Comparison of ENCODE assay signal across 19 cellular contexts in genomic region chr9:71663216-71663615, GRCh38.
DNase-seq lines count a peak whose midpoint lies in the region; ATAC-seq and TF ChIP-seq lines count a peak whose summit lies in the region.
"Had no signal": no experiment of that assay in that cellular context is flagged by ENCODE, and none has a peak within 500 bp of the region (broad histone marks: within the 10 kb centered on the region; RNA-seq: fewer than 3 reads in every experiment).

No MANE protein-coding gene starts in this region.

- intact Hi-C loops in colonic mucosa (cut with DNase I): no loop called here

- H3K4me1 ChIP-seq in colonic mucosa: peaks cover 9% of the 10 kb centered on the region

- H3K4me3 Mint-ChIP-seq in neural crest cell: no peak overlapping the region
- H3K4me3 Mint-ChIP-seq: activated B cell treated with CpG ODN at 0.5 μM for 24 hours; activated naive CD4-positive, alpha-beta T cell treated with anti-CD3 and anti-CD28 coated beads, Interleukin-2, amount 10 ng/mL, durations not matched to agents 7 days and 5 days; natural killer cell treated with Interleukin-12 subunit alpha and Interleukin-12 subunit beta and Interleukin-15 and Interleukin-18, amount 100 ng/mL, for 72 hours had no signal

- peak; percentile 73 for DNase-seq in ELF-1 (ENCODE audit: low read depth, low spot score)
- peak; percentile 74 for DNase-seq in RPMI7951 (ENCODE audit: low read depth)
- DNase-seq in fibroblast of peridontal ligament (ENCODE audit: extremely low read depth): peak; percentile 69
- no peak for DNase-seq in neural crest cell (ENCODE audit: low read depth, low spot score)
- no peak for DNase-seq in NCI-H69 (lab: John Stamatoyannopoulos, UW)
- DNase-seq in NCI-H187 treated with DMSO at 0.1 percent for 48 hours (lab: John Stamatoyannopoulos, UW): no peak
- no peak for DNase-seq in colonic mucosa
- DNase-seq: activated B cell treated with CpG ODN at 0.5 μM for 24 hours; activated naive CD4-positive, alpha-beta T cell treated with anti-CD3 and anti-CD28 coated beads, Interleukin-2, amount 10 ng/mL, durations not matched to agents 7 days and 5 days; GF-D8; left cardiac atrium; NCI-H2029 treated with DMSO at 0.1 percent for 48 hours; NCI-H526; stimulated activated CD4-positive, alpha-beta T cell treated with anti-CD3 and anti-CD28 coated beads, Interleukin-4, amount 100 ng/mL, for 24 hours; T-helper 1 cell; transverse colon had no signal

- no peaks in the 10 kb centered on the region for H3K36me3 ChIP-seq in colonic mucosa
- H3K36me3 ChIP-seq: transverse colon had no signal

- H3K36me3 Mint-ChIP-seq in neural crest cell (ENCODE audit: low read depth): no peaks in the 10 kb centered on the region
- H3K36me3 Mint-ChIP-seq: activated naive CD4-positive, alpha-beta T cell treated with anti-CD3 and anti-CD28 coated beads, Interleukin-2, amount 10 ng/mL, durations not matched to agents 7 days and 5 days had no signal

- no peaks in the 10 kb centered on the region for H3K9me3 ChIP-seq in colonic mucosa
- H3K9me3 ChIP-seq: transverse colon had no signal

- ATAC-seq in HG02981 (IDR thresholded peaks at IDR 0.05; ENCODE audit: unreplicated experiment): no peak
- ATAC-seq: natural killer cell treated with Interleukin-12 subunit alpha and Interleukin-12 subunit beta and Interleukin-15 and Interleukin-18, amount 100 ng/mL, for 72 hours; Panc1 had no signal

- no peak overlapping the region for H3K9ac ChIP-seq in colonic mucosa (ENCODE audit: low read depth in 2 of 2, low read length in 2 of 2)

- H3K27me3 Mint-ChIP-seq in neural crest cell (ENCODE audit: low read depth): no peaks in the 10 kb centered on the region

- H3K27me3 ChIP-seq in colonic mucosa: no peaks in the 10 kb centered on the region
- H3K27me3 ChIP-seq: transverse colon had no signal

- no peak for TF ChIP-seq CTCF in neural crest cell (conservative IDR thresholded peaks at IDR 0.05)
- TF ChIP-seq CTCF in colonic mucosa (IDR thresholded peaks at IDR 0.05): no peak

- H3K27ac Mint-ChIP-seq in neural crest cell (ENCODE audit: unreplicated experiment): peak overlapping the region; percentile 41
- H3K27ac Mint-ChIP-seq: activated B cell treated with CpG ODN at 0.5 μM for 24 hours; activated naive CD4-positive, alpha-beta T cell treated with anti-CD3 and anti-CD28 coated beads, Interleukin-2, amount 10 ng/mL, durations not matched to agents 7 days and 5 days; natural killer cell treated with Interleukin-12 subunit alpha and Interleukin-12 subunit beta and Interleukin-15 and Interleukin-18, amount 100 ng/mL, for 72 hours had no signal

- H3K4me1 Mint-ChIP-seq in neural crest cell: peaks cover 5% of the 10 kb centered on the region
- H3K4me1 Mint-ChIP-seq: activated B cell treated with CpG ODN at 0.5 μM for 24 hours had no signal

- no peak overlapping the region for H3K4me3 ChIP-seq in colonic mucosa
- H3K4me3 ChIP-seq: transverse colon had no signal

- H3K27ac ChIP-seq in colonic mucosa: no peak overlapping the region
- H3K27ac ChIP-seq: transverse colon had no signal

- no peaks in the 10 kb centered on the region for H3K9me3 Mint-ChIP-seq in neural crest cell
- H3K9me3 Mint-ChIP-seq: activated naive CD4-positive, alpha-beta T cell treated with anti-CD3 and anti-CD28 coated beads, Interleukin-2, amount 10 ng/mL, durations not matched to agents 7 days and 5 days; natural killer cell treated with Interleukin-12 subunit alpha and Interleukin-12 subunit beta and Interleukin-15 and Interleukin-18, amount 100 ng/mL, for 72 hours had no signal

Comparison
In these comparisons a context has a peak if more than half of its experiments do, and no peak if none do; other contexts are left out.
1. DNase-seq: peak in ELF-1 (single experiment), RPMI7951 (single experiment) and fibroblast of peridontal ligament (single experiment); none in neural crest cell (single experiment), NCI-H69 (single experiment), NCI-H187 treated with DMSO at 0.1 percent for 48 hours (single experiment) and colonic mucosa (single experiment).